Comparison of ENCODE assay signal across 9 cellular contexts in the genomic region with DNA sequence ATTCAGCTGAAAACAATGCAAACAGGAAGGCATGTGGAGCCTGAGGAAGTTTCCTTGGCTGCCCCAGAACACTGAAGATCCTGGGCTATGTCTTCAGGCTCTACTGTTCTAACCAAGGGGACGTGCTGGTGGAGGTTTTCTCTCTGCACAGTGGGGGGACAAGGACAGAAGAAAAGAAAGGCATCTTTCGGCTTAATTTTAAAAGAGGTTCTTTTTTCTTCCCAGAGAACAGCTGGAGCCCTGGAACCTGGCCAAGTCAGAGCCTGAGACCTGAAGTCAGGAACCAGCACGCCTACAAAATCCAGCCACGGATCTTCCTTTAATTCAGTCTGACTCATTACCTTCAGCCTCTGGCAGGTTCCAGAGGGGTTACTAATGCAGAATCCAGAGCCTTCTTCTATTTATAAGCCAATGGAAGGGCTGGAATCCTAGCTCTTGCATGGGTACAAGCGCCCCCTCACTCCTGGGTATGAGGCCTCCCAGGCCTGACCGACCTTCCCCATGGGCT. TPM values are rescaled to one million over a fixed set of nuclear protein-coding genes. Genes with fewer than 3 reads are reported as not detected.
DNase-seq lines count a peak whose midpoint lies in the region; ATAC-seq, FAIRE-seq and TF ChIP-seq lines count a peak whose summit lies in the region.
"Had no signal": no experiment of that assay in that cellular context is flagged by ENCODE, and none has a peak within 500 bp of the region (broad histone marks: within the 10 kb centered on the region; RNA-seq: fewer than 3 reads in every experiment).

No MANE protein-coding gene starts in this region.

- H3K4me3 Mint-ChIP-seq in activated T-cell treated with anti-CD3 and anti-CD28 coated beads, Interleukin-2, amount 50 U/mL, for 72 hours, result no peak overlapping the region
- H3K4me3 Mint-ChIP-seq: activated naive CD4-positive, alpha-beta T cell treated with anti-CD3 and anti-CD28 coated beads, Interleukin-2, amount 50 U/mL, for 24 hours had no signal

- peak overlapping the region in 1 of 4 donors; percentile 10 for H3K27ac ChIP-seq in pancreas

- no peaks in the 10 kb centered on the region for H3K27me3 ChIP-seq in pancreas

- peak overlapping the region; percentile 16 for H3K4me3 ChIP-seq in epithelial cell of esophagus (ENCODE audit: low read length)
- H3K4me3 ChIP-seq in pancreas, result no peak overlapping the region

- H3K9me3 ChIP-seq in pancreas, result no peaks in the 10 kb centered on the region

- ATAC-seq in pancreas (peak in 3 of 4 donors; percentile 19 to 33 (median 26)), GM19455 (IDR thresholded peaks at IDR 0.05; ENCODE audit: unreplicated experiment) (no peak), GM19452 (IDR thresholded peaks at IDR 0.05; ENCODE audit: unreplicated experiment) (no peak)
- no peak for ATAC-seq in activated T-cell treated with anti-CD3 and anti-CD28 coated beads, Interleukin-2, amount 50 U/mL, for 72 hours (replicated peaks in 1 of 2)

- H3K9me3 Mint-ChIP-seq in activated T-cell treated with anti-CD3 and anti-CD28 coated beads, Interleukin-2, amount 50 U/mL, for 72 hours, result no peaks in the 10 kb centered on the region
- H3K9me3 Mint-ChIP-seq: activated naive CD4-positive, alpha-beta T cell treated with anti-CD3 and anti-CD28 coated beads, Interleukin-2, amount 50 U/mL, for 24 hours had no signal

- no peak for FAIRE-seq in pancreas (lab: Jason Lieb, UNC)

- peaks cover 27% of the 10 kb centered on the region for H3K4me1 Mint-ChIP-seq in activated T-cell treated with anti-CD3 and anti-CD28 coated beads, Interleukin-2, amount 50 U/mL, for 72 hours (ENCODE audit: low read depth)

- TF ChIP-seq CTCF in epithelial cell of esophagus (IDR thresholded peaks at IDR 0.05; ENCODE audit: insufficient read depth, low read depth, low read length, missing control alignments), result no peak
- no peak for TF ChIP-seq CTCF in pancreas (IDR thresholded peaks at IDR 0.05)

- 50 to 51% methylated on average over 6 of the region's 6 CpGs for WGBS in pancreas, 2 donors

- H3K27me3 Mint-ChIP-seq in activated T-cell treated with anti-CD3 and anti-CD28 coated beads, Interleukin-2, amount 50 U/mL, for 72 hours (ENCODE audit: low read depth), result no peaks in the 10 kb centered on the region
- H3K27me3 Mint-ChIP-seq: activated naive CD4-positive, alpha-beta T cell treated with anti-CD3 and anti-CD28 coated beads, Interleukin-2, amount 50 U/mL, for 24 hours had no signal

- H3K4me1 ChIP-seq in pancreas, result peaks cover 3 to 15% (median 10%) of the 10 kb centered on the region in 3 donors

- no peaks in the 10 kb centered on the region for H3K36me3 Mint-ChIP-seq in activated T-cell treated with anti-CD3 and anti-CD28 coated beads, Interleukin-2, amount 50 U/mL, for 72 hours (ENCODE audit: insufficient read depth in 2 of 2)
- H3K36me3 Mint-ChIP-seq: activated naive CD4-positive, alpha-beta T cell treated with anti-CD3 and anti-CD28 coated beads, Interleukin-2, amount 50 U/mL, for 24 hours had no signal

- DNase-seq in DMS79 (lab: John Stamatoyannopoulos, UW) (peak; percentile 46), NCI-H510A (lab: John Stamatoyannopoulos, UW) (peak; percentile 66), epithelial cell of esophagus (ENCODE audit: low read depth) (peak; percentile 98), pancreas (peak in 3 of 6 donors; percentile 52 to 81 (median 64))
- DNase-seq in activated T-cell treated with anti-CD3 and anti-CD28 coated beads, Interleukin-2, amount 50 U/mL, for 72 hours, result no peak
- no peak for DNase-seq in activated CD4-positive, CD25-positive, alpha-beta regulatory T cell treated with anti-CD3 and anti-CD28 coated beads, Interleukin-2, amount 50 U/mL, for 72 hours

- H3K36me3 ChIP-seq in pancreas, result no peaks in the 10 kb centered on the region

- H3K27ac Mint-ChIP-seq in activated T-cell treated with anti-CD3 and anti-CD28 coated beads, Interleukin-2, amount 50 U/mL, for 72 hours, result no peak overlapping the region
- H3K27ac Mint-ChIP-seq: activated naive CD4-positive, alpha-beta T cell treated with anti-CD3 and anti-CD28 coated beads, Interleukin-2, amount 50 U/mL, for 24 hours had no signal

- intact Hi-C loops in pancreas (cut with DNase I), result no loop called here

RNA-seq across cellular contexts. Expression of gene CTNNBIP1, which starts 19.8 kb away (rescaled TPM):
- 10 to 100 TPM; 16.5 to 27.3 (median 21.0) TPM for total RNA-seq in pancreas
- 10 to 100 TPM in 1 of 2 donors, 1 to 10 TPM in 1; 9.4 to 15.2 TPM for polyA plus RNA-seq in pancreas
- total RNA-seq in activated T-cell treated with anti-CD3 and anti-CD28 coated beads, Interleukin-2, amount 50 U/mL, for 72 hours, result 10 to 100 TPM; 16.3 to 21.6 TPM

RNA-seq across cellular contexts. Expression of gene LZIC, which starts 52.9 kb away (rescaled TPM):
- 10 to 100 TPM in 5 of 6 donors, 1 to 10 TPM in 1; 8.4 to 19.6 (median 12.3) TPM for total RNA-seq in pancreas
- 10 to 100 TPM in 1 of 2 donors, 1 to 10 TPM in 1; 5.5 to 11.1 TPM for polyA plus RNA-seq in pancreas
- 10 to 100 TPM; 22.7 to 24.5 TPM for total RNA-seq in activated T-cell treated with anti-CD3 and anti-CD28 coated beads, Interleukin-2, amount 50 U/mL, for 72 hours

RNA-seq across cellular contexts. Expression of gene NMNAT1, which starts 53.0 kb away (rescaled TPM):
- total RNA-seq in pancreas, result 1 to 10 TPM; 3.0 to 9.3 (median 4.6) TPM
- 1 to 10 TPM; 3.8 TPM for polyA plus RNA-seq in pancreas
- total RNA-seq in activated T-cell treated with anti-CD3 and anti-CD28 coated beads, Interleukin-2, amount 50 U/mL, for 72 hours, result 10 to 100 TPM; 12.3 to 13.7 TPM

Comparison
In these comparisons a context has a peak if more than half of its experiments do, and no peak if none do; other contexts are left out.
1. DNase-seq: peak in DMS79 (single experiment), NCI-H510A (single experiment) and epithelial cell of esophagus (single experiment); none in activated T-cell treated with anti-CD3 and anti-CD28 coated beads, Interleukin-2, amount 50 U/mL, for 72 hours (0 of 2) and activated CD4-positive, CD25-positive, alpha-beta regulatory T cell treated with anti-CD3 and anti-CD28 coated beads, Interleukin-2, amount 50 U/mL, for 72 hours (single experiment).
2. ATAC-seq: peak in pancreas (3 of 4); none in GM19455 (single experiment), activated T-cell treated with anti-CD3 and anti-CD28 coated beads, Interleukin-2, amount 50 U/mL, for 72 hours (0 of 2) and GM19452 (single experiment).